Comparison of ENCODE assay signal across 24 cellular contexts in the genomic region with DNA sequence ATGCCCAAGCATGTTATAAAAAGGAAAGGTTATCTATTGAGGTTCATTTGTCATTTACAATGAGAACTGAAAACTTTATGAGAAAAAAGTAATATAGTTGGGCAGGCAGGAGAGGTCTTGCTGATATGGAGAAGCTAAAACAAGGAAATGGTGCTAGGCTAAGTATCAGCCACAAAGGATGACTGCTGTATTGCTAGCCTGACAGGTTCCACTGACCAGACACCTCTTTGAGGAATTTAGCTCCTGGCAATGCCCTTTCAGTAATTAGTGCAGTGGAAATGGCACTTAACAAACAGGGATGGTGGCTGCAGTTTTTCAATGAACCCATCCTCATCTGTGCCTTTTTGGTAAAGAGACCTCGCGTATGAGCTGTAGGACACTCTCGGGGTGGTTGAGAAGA.
"Had no signal": no experiment of that assay in that cellular context is flagged by ENCODE, and none has a peak within 500 bp of the region (broad histone marks: within the 10 kb centered on the region; RNA-seq: fewer than 3 reads in every experiment).

No MANE protein-coding gene starts in this region.

- H2AFZ ChIP-seq: PC-9 had no signal

- ATAC-seq: activated T-cell treated with anti-CD3 and anti-CD28 coated beads, Interleukin-2, amount 50 U/mL, for 72 hours had no signal

- H3K27ac ChIP-seq: brain microvascular endothelial cell, PC-9 had no signal

- H3K27me3 ChIP-seq: brain microvascular endothelial cell had no signal

- FAIRE-seq: TTC549 had no signal

- H3K27ac Mint-ChIP-seq: activated B cell treated with CpG ODN at 0.5 μM for 24 hours; activated CD4-positive, alpha-beta memory T cell treated with anti-CD3 and anti-CD28 coated beads, Interleukin-2, amount 10 ng/mL, durations not matched to agents 7 days and 5 days; activated CD4-positive, alpha-beta T cell treated with anti-CD3 and anti-CD28 coated beads, Interleukin-2, amount 10 ng/mL, durations not matched to agents 7 days and 5 days; activated naive CD4-positive, alpha-beta T cell treated with anti-CD3 and anti-CD28 coated beads, Interleukin-2, amount 10 ng/mL, durations not matched to agents 7 days and 5 days; activated naive CD8-positive, alpha-beta T cell treated with anti-CD3 and anti-CD28 coated beads for 36 hours; activated T-cell treated with anti-CD3 and anti-CD28 coated beads, Interleukin-2, amount 50 U/mL, for 72 hours; activated T-helper 2 cell treated with anti-CD3 and anti-CD28 coated beads, Interferon-gamma antibody, Interleukin-2, Interleukin-4, amounts not matched to agents 10 μg/mL and 5 μg/mL and 100 μg/mL, durations not matched to agents 14 hours and 24 hours and 36 hours; T-helper 1 cell treated with Interleukin-12 subunit alpha and Interleukin-12 subunit beta and Interleukin-4 antibody, amounts not matched to agents 30 μg/mL and 1 μg/mL, for 36 hours had no signal

- DNase-seq: activated B cell treated with CpG ODN at 0.5 μM for 24 hours; activated CD4-positive, alpha-beta memory T cell treated with anti-CD3 and anti-CD28 coated beads, Interleukin-2, amount 10 ng/mL, durations not matched to agents 7 days and 5 days; activated CD4-positive, alpha-beta T cell treated with anti-CD3 and anti-CD28 coated beads for 1 hour; activated CD4-positive, alpha-beta T cell treated with anti-CD3 and anti-CD28 coated beads, Interleukin-2, amount 10 ng/mL, durations not matched to agents 7 days and 5 days; activated gamma-delta T cell treated with Interleukin-2 at 50 U/mL for 16 hours; activated naive CD4-positive, alpha-beta T cell treated with anti-CD3 and anti-CD28 coated beads, Interleukin-2, amount 10 ng/mL, durations not matched to agents 7 days and 5 days; activated naive CD8-positive, alpha-beta T cell treated with anti-CD3 and anti-CD28 coated beads for 36 hours; activated T-cell treated with anti-CD3 and anti-CD28 coated beads, Interleukin-2, amount 50 U/mL, for 72 hours; brain microvascular endothelial cell; caudate nucleus; IMR-90; KBM-7; MV-4-11; NCI-H1092 treated with DMSO at 0.1 percent for 48 hours; NCI-H1436; NCI-H1694 treated with DMSO at 0.1 percent for 48 hours; NCI-H2029 treated with DMSO at 0.1 percent for 48 hours; NCI-H510A treated with DMSO at 0.1 percent for 48 hours; PC-9; SHP77 treated with DMSO at 0.1 percent for 48 hours; T-helper 9 cell had no signal

- H3K4me3 ChIP-seq: PC-9 had no signal

- H3K4me2 ChIP-seq: PC-9 had no signal

- H3K9me3 Mint-ChIP-seq: activated B cell treated with CpG ODN at 0.5 μM for 24 hours; activated CD4-positive, alpha-beta memory T cell treated with anti-CD3 and anti-CD28 coated beads, Interleukin-2, amount 10 ng/mL, durations not matched to agents 7 days and 5 days; activated CD4-positive, alpha-beta T cell treated with anti-CD3 and anti-CD28 coated beads, Interleukin-2, amount 10 ng/mL, durations not matched to agents 7 days and 5 days; activated naive CD4-positive, alpha-beta T cell treated with anti-CD3 and anti-CD28 coated beads, Interleukin-2, amount 10 ng/mL, durations not matched to agents 7 days and 5 days; activated T-helper 2 cell treated with anti-CD3 and anti-CD28 coated beads, Interferon-gamma antibody, Interleukin-2, Interleukin-4, amounts not matched to agents 10 μg/mL and 5 μg/mL and 100 μg/mL, durations not matched to agents 14 hours and 24 hours and 36 hours; T-helper 1 cell treated with Interleukin-12 subunit alpha and Interleukin-12 subunit beta and Interleukin-4 antibody, amounts not matched to agents 30 μg/mL and 1 μg/mL, for 36 hours had no signal

- H3K27me3 Mint-ChIP-seq: activated B cell treated with CpG ODN at 0.5 μM for 24 hours; activated CD4-positive, alpha-beta memory T cell treated with anti-CD3 and anti-CD28 coated beads, Interleukin-2, amount 10 ng/mL, durations not matched to agents 7 days and 5 days; activated CD4-positive, alpha-beta T cell treated with anti-CD3 and anti-CD28 coated beads, Interleukin-2, amount 10 ng/mL, durations not matched to agents 7 days and 5 days; activated naive CD4-positive, alpha-beta T cell treated with anti-CD3 and anti-CD28 coated beads, Interleukin-2, amount 10 ng/mL, durations not matched to agents 7 days and 5 days; activated naive CD8-positive, alpha-beta T cell treated with anti-CD3 and anti-CD28 coated beads for 36 hours had no signal

- H3K36me3 ChIP-seq: brain microvascular endothelial cell had no signal

- H3K4me3 Mint-ChIP-seq: activated B cell treated with CpG ODN at 0.5 μM for 24 hours; activated CD4-positive, alpha-beta memory T cell treated with anti-CD3 and anti-CD28 coated beads, Interleukin-2, amount 10 ng/mL, durations not matched to agents 7 days and 5 days; activated CD4-positive, alpha-beta T cell treated with anti-CD3 and anti-CD28 coated beads, Interleukin-2, amount 10 ng/mL, durations not matched to agents 7 days and 5 days; activated naive CD4-positive, alpha-beta T cell treated with anti-CD3 and anti-CD28 coated beads, Interleukin-2, amount 10 ng/mL, durations not matched to agents 7 days and 5 days; activated naive CD8-positive, alpha-beta T cell treated with anti-CD3 and anti-CD28 coated beads for 36 hours; activated T-cell treated with anti-CD3 and anti-CD28 coated beads, Interleukin-2, amount 50 U/mL, for 72 hours; T-helper 1 cell treated with Interleukin-12 subunit alpha and Interleukin-12 subunit beta and Interleukin-4 antibody, amounts not matched to agents 30 μg/mL and 1 μg/mL, for 36 hours had no signal
